Comparison of ENCODE assay signal across 12 cellular contexts in genomic region chr15:78396976-78397375, GRCh38. TPM values are rescaled to one million over a fixed set of nuclear protein-coding genes. Genes with fewer than 3 reads are reported as not detected.
A peak's percentile ranks its signal among the peaks of the same experiment; 100 is the strongest.
DNase-seq lines count a peak whose midpoint lies in the region; ATAC-seq, FAIRE-seq and TF ChIP-seq lines count a peak whose summit lies in the region.
"Had no signal": no experiment of that assay in that cellular context is flagged by ENCODE, and none has a peak within 500 bp of the region (broad histone marks: within the 10 kb centered on the region; RNA-seq: fewer than 3 reads in every experiment).

No MANE protein-coding gene starts in this region.

- no peaks in the 10 kb centered on the region for H3K9me2 ChIP-seq in OCI-LY7 (ENCODE audit: insufficient read depth, low read length)

- CTCF ChIA-PET in OCI-LY7 (lab: Charles Lee; ENCODE audit: unreplicated experiment) = no interaction called here

- no peak overlapping the region for H3K4me2 ChIP-seq in OCI-LY7 (ENCODE audit: low read length)

- H2AFZ ChIP-seq in OCI-LY7 (ENCODE audit: low read length) = no peak overlapping the region

- no peaks in the 10 kb centered on the region for H4K20me1 ChIP-seq in OCI-LY7 (ENCODE audit: insufficient read depth, low read length)

- H3K27ac ChIP-seq in OCI-LY7 (ENCODE audit: low read depth, low read length, poor library complexity, severe bottlenecking) (no peak overlapping the region), pancreas (no peak overlapping the region)

- peak; percentile 58 for DNase-seq in EH (ENCODE audit: low read depth)
- peak; percentile 8 for DNase-seq in OCI-LY7 (ENCODE audit: low spot score)
- peak; percentile 38 for DNase-seq in fibroblast of pulmonary artery (ENCODE audit: low read depth)
- DNase-seq in pancreas = peak; percentile 63 to 94 (median 84)
- no peak for DNase-seq in NCI-H226
- no peak for DNase-seq in NCI-H1092 (lab: John Stamatoyannopoulos, UW)
- no peak for DNase-seq in GF-D8 (lab: John Stamatoyannopoulos, UW)
- DNase-seq: activated T-cell treated with anti-CD3 and anti-CD28 coated beads, Interleukin-2, amount 50 U/mL, for 48 hours; NCI-H774 had no signal

- WGBS in pancreas, 2 donors = 27% methylated on average over 9 of the region's 9 CpGs

- H3K9me3 ChIP-seq in OCI-LY7 (ENCODE audit: low read length) (no peaks in the 10 kb centered on the region), pancreas (no peaks in the 10 kb centered on the region)

- H3K4me1 ChIP-seq in OCI-LY7 (ENCODE audit: insufficient read depth, low read length, poor library complexity, severe bottlenecking) (no peaks in the 10 kb centered on the region), pancreas (no peaks in the 10 kb centered on the region)

- H3K27me3 ChIP-seq in pancreas = no peaks in the 10 kb centered on the region

- POLR2A ChIA-PET in OCI-LY7 (lab: Charles Lee) = interaction anchor here (0.6 kb wide), 1 partner anchor 50 kb away, joined by 3 read pairs; no protein-coding TSS in a partner anchor

- intact Hi-C loops in OCI-LY7 (cut with micrococcal nuclease; ENCODE audit: unreplicated experiment) = no loop called here
- intact Hi-C loops in pancreas (cut with DNase I) = no loop called here

- H3K4me3 ChIP-seq in OCI-LY7 (ENCODE audit: low read depth, low read length, poor library complexity, severe bottlenecking) (no peak overlapping the region), fibroblast of pulmonary artery (replicated peaks; ENCODE audit: low read depth, low read length) (no peak overlapping the region), pancreas (no peak overlapping the region)

- no peaks in the 10 kb centered on the region for H3K36me3 ChIP-seq in OCI-LY7 (ENCODE audit: insufficient read depth, low read length)
- H3K36me3 ChIP-seq in pancreas = no peaks in the 10 kb centered on the region

- TF ChIP-seq CTCF in OCI-LY7 (conservative IDR thresholded peaks at IDR 0.05; ENCODE audit: low read length) (peak; percentile 58), fibroblast of pulmonary artery (IDR thresholded peaks at IDR 0.05; ENCODE audit: low read length, missing control alignments) (peak; percentile 26), pancreas (IDR thresholded peaks at IDR 0.05) (peak in 3 of 4 donors; percentile 34 to 47 (median 41))

- no TSS peak for BruUV-seq in OCI-LY7 (replicated peaks; lab: Mats Ljungman, UMichigan)

- no peak for FAIRE-seq in pancreas (lab: Jason Lieb, UNC)
- FAIRE-seq: endothelial cell of umbilical vein had no signal

- no peaks in the 10 kb centered on the region for H3K79me2 ChIP-seq in OCI-LY7 (ENCODE audit: insufficient read depth, low read depth, low read length)

- ATAC-seq in pancreas (peak; percentile 86 to 98 (median 96)), HG02759 (IDR thresholded peaks at IDR 0.05; ENCODE audit: unreplicated experiment) (no peak)

RNA-seq across cellular contexts. Expression of gene IREB2, which starts 41.0 kb away (rescaled TPM):
- total RNA-seq in OCI-LY7 (2014; rRNA removed; shearing (Covaris generic)) = 22.7 and 27.1 TPM in 2 replicates
- total RNA-seq in OCI-LY7 (2022) (70.7 and 77.6 TPM in 2 replicates), pancreas (10 to 100 TPM; 18.2 to 34.0 (median 22.3) TPM)
- polyA plus RNA-seq in pancreas = 1 to 10 TPM; 5.7 to 7.8 TPM

RNA-seq across cellular contexts. Expression of gene CRABP1, which starts 56.8 kb away (rescaled TPM):
- total RNA-seq in OCI-LY7 (2014; rRNA removed; shearing (Covaris generic)) = not detected in 2 replicates
- total RNA-seq in OCI-LY7 (2022) (not detected in 2 replicates), pancreas (under 1 TPM in 4 of 6 donors, not detected in 2; 0.20 to 0.60 (median 0.36) TPM)
- polyA plus RNA-seq in pancreas = 10 to 100 TPM in 1 of 2 donors, not detected in 1; 11.8 TPM
- total RNA-seq: endothelial cell of umbilical vein, pulmonary artery endothelial cell had no signal

Comparison
In these comparisons a context has a peak if more than half of its experiments do, and no peak if none do; other contexts are left out.
1. DNase-seq: peak in EH (single experiment), OCI-LY7 (single experiment), fibroblast of pulmonary artery (single experiment) and pancreas (6 of 6); none in NCI-H226 (single experiment), NCI-H1092 (single experiment) and GF-D8 (single experiment).
2. Peak in every context shown above with its lines, with median percentiles within 50 percentile points of each other: CTCF ChIP-seq.